ENCODE assay signal across 1 cellular context in the genomic region with DNA sequence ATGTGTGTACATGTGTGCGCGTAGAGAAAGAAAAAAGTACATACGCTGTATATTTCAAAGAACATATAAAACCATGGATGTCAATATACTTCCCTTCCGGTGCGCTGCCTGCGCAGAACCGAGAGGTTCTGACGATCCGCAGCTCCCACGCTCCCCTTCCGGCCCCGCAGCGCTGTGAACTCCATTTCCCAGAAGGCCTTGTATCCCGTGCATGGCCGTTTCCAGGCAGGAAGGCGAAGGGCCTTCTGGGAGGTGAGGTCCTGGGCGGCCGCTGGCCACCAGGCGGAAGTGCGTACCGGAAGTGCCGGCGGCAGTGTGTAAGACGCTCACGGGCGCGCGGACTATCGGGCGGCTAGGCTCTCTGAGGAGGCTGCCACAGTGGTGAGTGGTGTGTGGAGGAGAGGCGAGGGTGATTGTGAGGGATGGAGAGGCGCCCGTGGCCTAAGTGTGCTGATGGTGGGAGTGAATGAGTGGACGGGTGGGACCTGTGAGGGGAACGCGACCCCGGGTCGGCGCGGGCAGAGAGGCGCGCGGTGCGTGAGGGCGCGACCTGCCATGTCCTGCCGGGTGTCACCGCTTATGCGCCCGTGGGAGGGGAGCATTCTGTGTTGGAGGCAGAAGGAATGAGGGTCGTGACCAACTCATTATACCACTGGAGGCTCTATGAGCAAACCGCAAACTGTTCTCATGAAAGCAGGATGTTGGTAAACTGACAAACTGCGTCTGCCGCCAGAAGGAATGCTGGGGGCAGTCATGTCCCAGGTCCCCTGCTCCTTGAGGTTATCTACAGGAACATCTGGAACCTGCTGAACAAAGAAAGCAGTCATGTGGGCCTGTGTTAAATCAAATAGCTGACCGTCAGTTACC.
TF ChIP-seq lines count a peak whose summit lies in the region.

A gene with protein sequence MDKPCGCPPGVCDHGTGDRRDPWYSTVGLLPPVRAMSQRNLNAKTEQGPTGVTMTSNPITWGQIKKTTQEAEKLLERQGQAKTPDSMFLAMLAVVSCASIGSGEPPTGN (plus strand): TSS at position 313 of the 867 bp plus-strand sequence. CDS start 6,792 bp downstream, outside the sequence.

TF ChIP-seq in K562, 482 proteins besides CTCF, POLR2A, EP300 and RAD21 (continued from another document):
- TF ChIP-seq RHOXF2B (CRISPR knock-in tag; conservative IDR thresholded peaks at IDR 0.05) = no peak
- TF ChIP-seq ZNF324 (CRISPR knock-in tag; IDR thresholded peaks at IDR 0.05) = no peak
- peak; percentile 58 for TF ChIP-seq ASH1L (IDR thresholded peaks at IDR 0.05; ENCODE audit: borderline replicate concordance, low read depth, partially characterized antibody)
- no peak for TF ChIP-seq HMG20A (CRISPR knock-in tag; conservative IDR thresholded peaks at IDR 0.05)
- TF ChIP-seq SMC3 (conservative IDR thresholded peaks at IDR 0.05; ENCODE audit: insufficient read depth, low read depth, low read length) = no peak; the same call in 1 of the 2 replicates
- TF ChIP-seq NELFE (IDR thresholded peaks at IDR 0.05; ENCODE audit: insufficient read depth, insufficient read length) = no peak
- TF ChIP-seq, protein P1, sequence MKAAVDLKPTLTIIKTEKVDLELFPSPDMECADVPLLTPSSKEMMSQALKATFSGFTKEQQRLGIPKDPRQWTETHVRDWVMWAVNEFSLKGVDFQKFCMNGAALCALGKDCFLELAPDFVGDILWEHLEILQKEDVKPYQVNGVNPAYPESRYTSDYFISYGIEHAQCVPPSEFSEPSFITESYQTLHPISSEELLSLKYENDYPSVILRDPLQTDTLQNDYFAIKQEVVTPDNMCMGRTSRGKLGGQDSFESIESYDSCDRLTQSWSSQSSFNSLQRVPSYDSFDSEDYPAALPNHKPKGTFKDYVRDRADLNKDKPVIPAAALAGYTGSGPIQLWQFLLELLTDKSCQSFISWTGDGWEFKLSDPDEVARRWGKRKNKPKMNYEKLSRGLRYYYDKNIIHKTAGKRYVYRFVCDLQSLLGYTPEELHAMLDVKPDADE (conservative IDR thresholded peaks at IDR 0.05; ENCODE audit: control insufficient read depth, low read depth, low read length) = peak; percentile 98
- peak; percentile 54 to 87 (median 85) for TF ChIP-seq YY1 (IDR thresholded peaks at IDR 0.05; ENCODE audit: borderline replicate concordance in 1 of 3, control insufficient read depth in 1 of 3, extremely low read depth in 1 of 3, insufficient read depth in 3 of 3, insufficient read length in 1 of 3, insufficient replicate concordance in 2 of 3, low read depth in 1 of 3, low read length in 2 of 3)
- TF ChIP-seq ATF7 (IDR thresholded peaks at IDR 0.05) = peak; percentile 85; the same call in 1 of the 2 replicates
- TF ChIP-seq, protein P2, sequence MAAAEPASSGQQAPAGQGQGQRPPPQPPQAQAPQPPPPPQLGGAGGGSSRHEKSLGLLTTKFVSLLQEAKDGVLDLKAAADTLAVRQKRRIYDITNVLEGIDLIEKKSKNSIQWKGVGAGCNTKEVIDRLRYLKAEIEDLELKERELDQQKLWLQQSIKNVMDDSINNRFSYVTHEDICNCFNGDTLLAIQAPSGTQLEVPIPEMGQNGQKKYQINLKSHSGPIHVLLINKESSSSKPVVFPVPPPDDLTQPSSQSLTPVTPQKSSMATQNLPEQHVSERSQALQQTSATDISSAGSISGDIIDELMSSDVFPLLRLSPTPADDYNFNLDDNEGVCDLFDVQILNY (CRISPR knock-in tag; IDR thresholded peaks at IDR 0.05) = peak; percentile 75; the same call in 1 of the 2 replicates
